Comparison of ENCODE assay signal across 1 cellular context in genomic region chr15:78127882-78128281, GRCh38.
TF ChIP-seq lines count a peak whose summit lies in the region.

No MANE protein-coding gene starts in this region.

TF ChIP-seq in GM23338, 12 proteins besides CTCF, POLR2A, EP300 and RAD21:
- TF ChIP-seq REST (IDR thresholded peaks at IDR 0.05; ENCODE audit: unreplicated experiment): no peak
- TF ChIP-seq STAT1 (IDR thresholded peaks at IDR 0.05; ENCODE audit: unreplicated experiment): no peak
